In genomic region chr21:36788116-36788515, GRCh38 we compare ENCODE assay signal across 12 cellular contexts.
A peak's percentile ranks its signal among the peaks of the same experiment; 100 is the strongest.
DNase-seq lines count a peak whose midpoint lies in the region; ATAC-seq, FAIRE-seq and TF ChIP-seq lines count a peak whose summit lies in the region.
"Had no signal": no experiment of that assay in that cellular context is flagged by ENCODE, and none has a peak within 500 bp of the region (broad histone marks: within the 10 kb centered on the region; RNA-seq: fewer than 3 reads in every experiment).

No MANE protein-coding gene starts in this region.

- peak overlapping the region; percentile 37 for H2AFZ ChIP-seq in endothelial cell of umbilical vein (ENCODE audit: low read depth, low read length)

- FAIRE-seq in endothelial cell of umbilical vein (lab: Jason Lieb, UNC): no peak
- FAIRE-seq: bronchial epithelial cell had no signal

- H3K9ac ChIP-seq in endothelial cell of umbilical vein (replicated peaks; ENCODE audit: extremely low read depth, insufficient read depth, low read length): no peak overlapping the region

- intact Hi-C loops in endothelial cell of umbilical vein (cut with micrococcal nuclease) (no loop called here), sigmoid colon (cut with DNase I) (no loop called here)

- H3K36me3 ChIP-seq in endothelial cell of umbilical vein (ENCODE audit: control insufficient read depth in 2 of 2, extremely low read depth in 1 of 2, insufficient read depth in 2 of 2, low read length in 2 of 2): no peaks in the 10 kb centered on the region
- no peaks in the 10 kb centered on the region for H3K36me3 ChIP-seq in sigmoid colon
- H3K36me3 ChIP-seq: esophagus muscularis mucosa had no signal

- BruUV-seq in endothelial cell of umbilical vein (replicated peaks; lab: Mats Ljungman, UMichigan): no TSS peak

- no peak overlapping the region for H3K27ac Mint-ChIP-seq in activated T-cell treated with anti-CD3 and anti-CD28 coated beads, Interleukin-2, amount 50 U/mL, for 72 hours
- H3K27ac Mint-ChIP-seq: type B pancreatic cell had no signal

- H3K4me3 ChIP-seq in endothelial cell of umbilical vein (replicated peaks in 1 of 3; ENCODE audit: insufficient read depth in 1 of 3, low read depth in 1 of 3, low read length in 3 of 3) (no peak overlapping the region), sigmoid colon (peak overlapping the region in 2 of 4 donors; percentile 2 to 20)
- H3K4me3 ChIP-seq: esophagus muscularis mucosa had no signal

- H3K9me3 ChIP-seq in endothelial cell of umbilical vein (replicated peaks; ENCODE audit: control insufficient read depth, insufficient read depth, low read length) (no peaks in the 10 kb centered on the region), sigmoid colon (no peaks in the 10 kb centered on the region)
- H3K9me3 ChIP-seq: esophagus muscularis mucosa had no signal

- H3K9me1 ChIP-seq in endothelial cell of umbilical vein (replicated peaks; ENCODE audit: control insufficient read depth, extremely low read depth, insufficient read depth, low read length): no peaks in the 10 kb centered on the region

- WGBS in sigmoid colon, 2 donors: 10 to 58% methylated on average over 11 of the region's 11 CpGs

- H3K27me3 ChIP-seq in endothelial cell of umbilical vein (ENCODE audit: control insufficient read depth in 2 of 2, insufficient read depth in 2 of 2, low read length in 2 of 2): no peaks in the 10 kb centered on the region
- H3K27me3 ChIP-seq in sigmoid colon: no peaks in the 10 kb centered on the region
- H3K27me3 ChIP-seq: esophagus muscularis mucosa had no signal

- peaks cover 4% of the 10 kb centered on the region for H3K4me1 Mint-ChIP-seq in activated T-cell treated with anti-CD3 and anti-CD28 coated beads, Interleukin-2, amount 50 U/mL, for 72 hours (ENCODE audit: low read depth)

- TF ChIP-seq EP300 in sigmoid colon (IDR thresholded peaks at IDR 0.05): no peak

- no peak for TF ChIP-seq CTCF in endothelial cell of umbilical vein (IDR thresholded peaks at IDR 0.05; ENCODE audit: extremely low read depth in 1 of 2, insufficient read depth in 1 of 2, low read depth in 1 of 2, low read length in 2 of 2)
- TF ChIP-seq CTCF in sigmoid colon (IDR thresholded peaks at IDR 0.05): no peak

- H3K27ac ChIP-seq in endothelial cell of umbilical vein (ENCODE audit: insufficient read depth, low read depth, low read length) (no peak overlapping the region), sigmoid colon (no peak overlapping the region)
- H3K27ac ChIP-seq: esophagus muscularis mucosa had no signal

- H3K9me3 Mint-ChIP-seq in activated T-cell treated with anti-CD3 and anti-CD28 coated beads, Interleukin-2, amount 50 U/mL, for 72 hours: no peaks in the 10 kb centered on the region
- H3K9me3 Mint-ChIP-seq: type B pancreatic cell had no signal

- TF ChIP-seq POLR2A in endothelial cell of umbilical vein (IDR thresholded peaks at IDR 0.05; ENCODE audit: low read depth, low read length) (no peak), sigmoid colon (IDR thresholded peaks at IDR 0.05) (no peak)

- H3K27me3 Mint-ChIP-seq in activated T-cell treated with anti-CD3 and anti-CD28 coated beads, Interleukin-2, amount 50 U/mL, for 72 hours (ENCODE audit: low read depth): no peaks in the 10 kb centered on the region

- no peak overlapping the region for H3K4me2 ChIP-seq in endothelial cell of umbilical vein (ENCODE audit: insufficient read depth, low read length)

- H3K36me3 Mint-ChIP-seq in activated T-cell treated with anti-CD3 and anti-CD28 coated beads, Interleukin-2, amount 50 U/mL, for 72 hours (ENCODE audit: insufficient read depth in 2 of 2): peaks cover 0 to 2% of the 10 kb centered on the region in 2 donors
- H3K36me3 Mint-ChIP-seq: type B pancreatic cell had no signal

- no peaks in the 10 kb centered on the region for H4K20me1 ChIP-seq in endothelial cell of umbilical vein (replicated peaks; ENCODE audit: control insufficient read depth, extremely low read depth, insufficient read depth, low read length)

- POLR2A ChIA-PET in endothelial cell of umbilical vein (lab: Charles Lee): no interaction called here

- H3K4me3 Mint-ChIP-seq in activated T-cell treated with anti-CD3 and anti-CD28 coated beads, Interleukin-2, amount 50 U/mL, for 72 hours: no peak overlapping the region
- H3K4me3 Mint-ChIP-seq: type B pancreatic cell had no signal

- peak; percentile 83 for DNase-seq in H4 (ENCODE audit: low spot score)
- DNase-seq in NCI-H460 (ENCODE audit: extremely low read depth, low read depth): peak; percentile 41
- DNase-seq in endothelial cell of umbilical vein (ENCODE audit: low read depth, low spot score): no peak
- peak; percentile 67 for DNase-seq in renal cortical epithelial cell (ENCODE audit: low read depth)
- no peak for DNase-seq in GM19238 (ENCODE audit: insufficient read length, low spot score)
- DNase-seq in activated T-cell treated with anti-CD3 and anti-CD28 coated beads, Interleukin-2, amount 50 U/mL, for 72 hours: no peak
- DNase-seq in sigmoid colon: no peak
- DNase-seq: NCI-H1694 had no signal

- H3K79me2 ChIP-seq in endothelial cell of umbilical vein (ENCODE audit: control insufficient read depth, insufficient read depth, low read length): no peaks in the 10 kb centered on the region

- CTCF ChIA-PET in endothelial cell of umbilical vein (lab: Charles Lee): interaction anchor here (1.3 to 1.4 kb wide), 2 partner anchors 20 to 129 kb away, joined by 3 read pairs; no protein-coding TSS in a partner anchor

- H3K4me1 ChIP-seq in endothelial cell of umbilical vein (ENCODE audit: control insufficient read depth, extremely low read depth, insufficient read depth, low read length) (no peaks in the 10 kb centered on the region), sigmoid colon (no peaks in the 10 kb centered on the region)

- ATAC-seq in activated T-cell treated with anti-CD3 and anti-CD28 coated beads, Interleukin-2, amount 50 U/mL, for 72 hours (replicated peaks in 1 of 2): no peak
- ATAC-seq in HG02571 (IDR thresholded peaks at IDR 0.05; ENCODE audit: unreplicated experiment): no peak

- dilution Hi-C loops in endothelial cell of umbilical vein (cut with MboI; ENCODE audit: extremely low pct_ligation_motif_present, low sequenced_read_pairs): no loop called here

TF ChIP-seq in endothelial cell of umbilical vein, 7 proteins besides CTCF, POLR2A, EP300 and RAD21:
- no peak for TF ChIP-seq JUN (IDR thresholded peaks at IDR 0.05; ENCODE audit: borderline replicate concordance, insufficient read depth, insufficient read length, low read depth)
- TF ChIP-seq MAX (IDR thresholded peaks at IDR 0.05; ENCODE audit: insufficient read depth, insufficient read length): no peak
- TF ChIP-seq POLR2AphosphoS5 (IDR thresholded peaks at IDR 0.05; ENCODE audit: insufficient read depth, low read depth, low read length): no peak
- no peak for TF ChIP-seq GATA2 (IDR thresholded peaks at IDR 0.05; ENCODE audit: insufficient read depth, insufficient read length, low read depth, low read length)
- TF ChIP-seq EZH2 (IDR thresholded peaks at IDR 0.05; ENCODE audit: borderline replicate concordance, low read depth, low read length, severe bottlenecking): no peak
- TF ChIP-seq FOS (IDR thresholded peaks at IDR 0.05; ENCODE audit: borderline replicate concordance, insufficient read depth, low read length): no peak
- no peak for TF ChIP-seq MYC (IDR thresholded peaks at IDR 0.05; ENCODE audit: low read depth, low read length)

Comparison
In these comparisons a context has a peak if more than half of its experiments do, and no peak if none do; other contexts are left out.
1. DNase-seq: peak in H4 (single experiment), NCI-H460 (single experiment) and renal cortical epithelial cell (single experiment); none in endothelial cell of umbilical vein (single experiment), GM19238 (single experiment), activated T-cell treated with anti-CD3 and anti-CD28 coated beads, Interleukin-2, amount 50 U/mL, for 72 hours (0 of 2) and sigmoid colon (single experiment).